ENCODE assay signal across 1 cellular context in genomic region chr18:476368-476767, GRCh38.
TF ChIP-seq lines count a peak whose summit lies in the region.

No MANE protein-coding gene starts in this region.

TF ChIP-seq in HepG2, 621 proteins besides CTCF, POLR2A, EP300 and RAD21:
- TF ChIP-seq GATAD1 (CRISPR knock-in tag; IDR thresholded peaks at IDR 0.05): no peak
